ENCODE assay signal across 27 cellular contexts in the genomic region with DNA sequence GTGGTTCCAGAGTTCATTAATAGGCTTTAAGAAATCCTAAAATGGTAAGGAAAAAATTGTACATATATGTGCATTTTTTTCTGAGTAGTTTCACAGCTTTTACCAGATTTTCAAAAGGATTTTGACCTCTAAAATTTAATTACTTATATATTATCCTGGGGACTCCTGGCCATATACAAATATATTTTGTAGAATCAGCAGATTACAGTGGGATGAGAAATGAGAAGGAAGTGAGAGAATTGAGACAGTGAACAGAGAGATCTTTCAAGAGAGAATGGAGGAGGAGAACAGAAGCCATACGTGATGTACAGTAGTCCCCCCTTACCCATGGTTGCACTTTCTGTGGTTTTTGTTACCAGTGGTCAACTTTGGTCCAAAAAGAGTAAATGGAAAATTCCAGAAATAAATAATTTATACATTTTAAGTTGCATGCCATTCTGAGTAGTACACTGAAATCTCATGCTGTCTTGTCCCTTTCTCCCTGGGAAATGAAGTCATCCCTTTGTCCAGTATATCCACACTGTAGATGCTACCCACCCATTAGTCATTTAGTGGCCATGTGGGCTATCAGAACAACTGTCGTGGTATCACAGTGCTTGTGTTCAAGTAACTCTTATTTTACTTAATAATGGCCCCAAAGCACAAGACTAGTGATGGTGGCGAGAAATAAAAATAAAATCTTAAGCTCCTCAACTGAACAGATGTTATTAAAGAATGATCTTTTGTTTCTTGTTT.
"Had no signal": no experiment of that assay in that cellular context is flagged by ENCODE, and none has a peak within 500 bp of the region (broad histone marks: within the 10 kb centered on the region; RNA-seq: fewer than 3 reads in every experiment).

No MANE protein-coding gene starts in this region.

- H3K27ac ChIP-seq: coronary artery, esophagus muscularis mucosa, prostate gland, right atrium auricular region, suprapubic skin, transverse colon, upper lobe of right lung, uterus had no signal

- H3K27me3 Mint-ChIP-seq: memory B cell; naive thymus-derived CD8-positive, alpha-beta T cell; stimulated activated naive CD8-positive, alpha-beta T cell treated with anti-CD3 and anti-CD28 coated beads, Interleukin-15, amount 100 ng/mL, for 72 hours had no signal

- ATAC-seq: left lobe of liver; mucosa of descending colon; naive thymus-derived CD8-positive, alpha-beta T cell; stimulated activated naive CD8-positive, alpha-beta T cell treated with anti-CD3 and anti-CD28 coated beads, Interleukin-15, amount 100 ng/mL, for 72 hours; upper lobe of right lung had no signal

- DNase-seq: dermis blood vessel endothelial cell; effector memory CD4-positive, alpha-beta T cell; head of caudate nucleus; kidney; mucosa of descending colon; naive thymus-derived CD8-positive, alpha-beta T cell; nephron progenitor cell; nucleus accumbens; small intestine; stimulated activated CD4-positive, alpha-beta T cell treated with anti-CD3 and anti-CD28 coated beads, Interleukin-12 subunit alpha, Interleukin-12 subunit beta, amount 100 ng/mL, for 4 hours; stimulated activated CD4-positive, alpha-beta T cell treated with anti-CD3 and anti-CD28 coated beads, Interleukin-1b, Interleukin-23, amount 100 ng/mL, for 48 hours; stimulated activated CD4-positive, alpha-beta T cell treated with anti-CD3 and anti-CD28 coated beads, Interleukin-4, amount 100 ng/mL, for 1 hour; stimulated activated CD8-positive, alpha-beta memory T cell treated with anti-CD3 and anti-CD28 coated beads, Interleukin-4, amount 100 ng/mL, for 48 hours; stimulated activated naive CD4-positive, alpha-beta T cell; stimulated activated naive CD8-positive, alpha-beta T cell treated with anti-CD3 and anti-CD28 coated beads, Interleukin-15, amount 100 ng/mL, for 72 hours; transverse colon; upper lobe of right lung; uterus had no signal

- H3K27me3 ChIP-seq: esophagus muscularis mucosa, right atrium auricular region, suprapubic skin, transverse colon, upper lobe of right lung, uterus had no signal

- H3K4me3 ChIP-seq: coronary artery, esophagus muscularis mucosa, lung, mucosa of descending colon, prostate gland, right atrium auricular region, suprapubic skin, transverse colon, upper lobe of right lung, uterus had no signal

- H3K4me1 ChIP-seq: esophagus muscularis mucosa, prostate gland, right atrium auricular region, suprapubic skin, transverse colon, upper lobe of right lung, uterus had no signal

- H3K9me3 ChIP-seq: esophagus muscularis mucosa, mucosa of descending colon, prostate gland, right atrium auricular region, suprapubic skin, transverse colon, upper lobe of right lung, uterus had no signal

- H3K36me3 ChIP-seq: prostate gland, uterus had no signal

- H3K4me3 Mint-ChIP-seq: memory B cell; mesothelial cell of epicardium; naive thymus-derived CD8-positive, alpha-beta T cell; nephron progenitor cell; stimulated activated naive CD8-positive, alpha-beta T cell treated with anti-CD3 and anti-CD28 coated beads, Interleukin-15, amount 100 ng/mL, for 72 hours had no signal

- H3K27ac Mint-ChIP-seq: memory B cell; mesothelial cell of epicardium; naive thymus-derived CD8-positive, alpha-beta T cell; nephron progenitor cell; stimulated activated naive CD8-positive, alpha-beta T cell treated with anti-CD3 and anti-CD28 coated beads, Interleukin-15, amount 100 ng/mL, for 72 hours had no signal

- H3K4me1 Mint-ChIP-seq: memory B cell; mesothelial cell of epicardium; nephron progenitor cell; stimulated activated naive CD8-positive, alpha-beta T cell treated with anti-CD3 and anti-CD28 coated beads, Interleukin-15, amount 100 ng/mL, for 72 hours had no signal

- H3K9me3 Mint-ChIP-seq: mesothelial cell of epicardium; naive thymus-derived CD8-positive, alpha-beta T cell; nephron progenitor cell; stimulated activated naive CD8-positive, alpha-beta T cell treated with anti-CD3 and anti-CD28 coated beads, Interleukin-15, amount 100 ng/mL, for 72 hours had no signal
